ENCODE assay signal across 8 cellular contexts in the genomic region with DNA sequence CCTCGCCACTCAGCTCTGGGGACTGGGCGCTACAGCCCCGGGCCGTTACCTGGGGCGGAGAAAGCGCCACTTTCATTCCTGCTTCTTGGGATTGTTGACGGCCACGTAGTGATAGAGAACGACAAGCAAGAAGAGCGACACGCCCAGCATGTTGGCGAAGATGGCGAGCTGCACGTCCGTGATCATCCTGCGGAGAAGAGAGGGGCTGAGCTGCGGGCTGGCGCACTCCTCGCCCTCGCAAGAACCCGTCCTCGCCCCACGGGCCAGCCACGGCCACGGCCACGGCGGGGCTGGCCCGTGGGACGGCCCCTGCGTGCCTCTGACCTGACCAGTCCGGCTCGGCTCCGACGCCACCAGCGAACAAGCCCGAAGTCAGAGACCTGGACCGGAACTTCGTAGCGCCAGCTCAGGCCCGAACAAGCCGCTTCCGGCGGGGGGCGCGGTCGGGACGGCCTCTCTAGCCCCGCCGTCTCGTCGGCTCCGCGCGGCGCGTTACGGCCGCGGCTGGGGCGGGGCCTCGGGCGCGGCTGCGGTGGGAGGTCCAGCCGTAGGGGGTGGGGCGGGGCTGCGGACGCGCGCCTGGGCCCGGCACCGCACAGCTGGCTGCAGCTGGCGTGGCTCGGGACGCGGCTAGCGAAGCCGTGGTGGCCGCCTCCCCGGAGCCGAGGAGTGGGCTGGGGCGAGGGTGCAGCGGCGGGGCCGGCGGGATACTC. TPM values are rescaled to one million over a fixed set of nuclear protein-coding genes. Genes with fewer than 3 reads are reported as not detected.
DNase-seq lines count a peak whose midpoint lies in the region; ATAC-seq and TF ChIP-seq lines count a peak whose summit lies in the region.

OST4 (minus strand) TSS at position 378 of the 713 bp plus-strand sequence.

- DNase-seq in Ammon's horn (ENCODE audit: low spot score) (peak; percentile 96), NCI-H524 (lab: John Stamatoyannopoulos, UW) (peak; percentile 85 to 88), left colon (peak; percentile 93 to 95)
- peak; percentile 84 to 86 for DNase-seq in activated CD4-positive, alpha-beta T cell treated with anti-CD3 and anti-CD28 coated beads for 4 hours
- DNase-seq in stimulated activated CD4-positive, alpha-beta T cell treated with anti-CD3 and anti-CD28 coated beads, Interleukin-1b, Interleukin-23, amount 100 ng/mL, for 48 hours = peak; percentile 90

- intact Hi-C loops in left colon (cut with DNase I, micrococcal nuclease) = no loop called here

- peak; percentile 96 for TF ChIP-seq POLR2A in GM19193 (IDR thresholded peaks at IDR 0.05; ENCODE audit: extremely low read depth, insufficient read depth, insufficient read length)

- H3K27ac ChIP-seq in cingulate gyrus (ENCODE audit: low read depth, low read length) = peak within 1 kb of the TSS; percentile 89

- ATAC-seq in HG03432 (IDR thresholded peaks at IDR 0.05; ENCODE audit: unreplicated experiment) = peak; percentile 89
- ATAC-seq in left colon = peak; percentile 95

RNA-seq across cellular contexts. Expression of gene OST4, which starts in this region (rescaled TPM):
- total RNA-seq in left colon = 100 to 1,000 TPM; 243 to 278 TPM

Comparison
In these comparisons a context has a peak if more than half of its experiments do, and no peak if none do; other contexts are left out.
1. Peak in every context shown above with its lines: DNase-seq, ATAC-seq and H3K27ac ChIP-seq.